Comparison of ENCODE assay signal across 1 cellular context in genomic region chr7:48158404-48158803, GRCh38.
TF ChIP-seq lines count a peak whose summit lies in the region.

No MANE protein-coding gene starts in this region.

TF ChIP-seq in IMR-90, 13 proteins besides CTCF, POLR2A, EP300 and RAD21 (continued from another document):
- no peak for TF ChIP-seq MAZ (IDR thresholded peaks at IDR 0.05; ENCODE audit: borderline replicate concordance, low read depth, low read length)
- no peak for TF ChIP-seq CHD1 (IDR thresholded peaks at IDR 0.05; ENCODE audit: low read depth, low read length)
- TF ChIP-seq MAFK (IDR thresholded peaks at IDR 0.05; ENCODE audit: low read depth, low read length): no peak
- TF ChIP-seq RCOR1 (IDR thresholded peaks at IDR 0.05; ENCODE audit: insufficient replicate concordance, low read length): no peak
- TF ChIP-seq FOS (IDR thresholded peaks at IDR 0.05; ENCODE audit: low read depth, low read length): no peak
- no peak for TF ChIP-seq CEBPB (IDR thresholded peaks at IDR 0.05; ENCODE audit: low read depth, low read length)
- no peak for TF ChIP-seq ELK1 (IDR thresholded peaks at IDR 0.05; ENCODE audit: borderline replicate concordance, low read depth, low read length)
- TF ChIP-seq MXI1 (IDR thresholded peaks at IDR 0.05; ENCODE audit: borderline replicate concordance, low read depth, low read length): no peak
- no peak for TF ChIP-seq RFX5 (IDR thresholded peaks at IDR 0.05; ENCODE audit: low read depth, low read length)
- TF ChIP-seq BHLHE40 (IDR thresholded peaks at IDR 0.05; ENCODE audit: low read depth, low read length): no peak
- TF ChIP-seq NFE2L2 (IDR thresholded peaks at IDR 0.05; ENCODE audit: low read depth, low read length): no peak
